8 cellular contexts compared by ENCODE assay signal in genomic region chr17:75131278-75132017, GRCh38. TPM values are rescaled to one million over a fixed set of nuclear protein-coding genes. Genes with fewer than 3 reads are reported as not detected.
DNase-seq lines count a peak whose midpoint lies in the region; ATAC-seq and TF ChIP-seq lines count a peak whose summit lies in the region.

NT5C (minus strand) TSS chr17:75131742; CDS start chr17:75131707, 35 bp downstream.

- peak; percentile 53 for TF ChIP-seq CTCF in BJ (IDR thresholded peaks at IDR 0.05; ENCODE audit: insufficient read depth, low read depth, low read length)
- TF ChIP-seq CTCF in liver (IDR thresholded peaks at IDR 0.05; ENCODE audit: low read depth, low read length, missing input control): peak; percentile 39

- peak within 1 kb of the TSS; percentile 89 for H3K27ac Mint-ChIP-seq in activated CD4-positive, alpha-beta T cell treated with anti-CD3 and anti-CD28 coated beads, Interleukin-2, amount 10 ng/mL, durations not matched to agents 7 days and 5 days

- in situ Hi-C loops in GM18951 (cut with MboI; ENCODE audit: low sequenced_read_pairs, unreplicated experiment): loop anchor here (25.0 kb wide), 1 partner anchor 1806 kb away; no protein-coding TSS in a partner anchor

- H3K4me3 Mint-ChIP-seq in activated CD4-positive, alpha-beta T cell treated with anti-CD3 and anti-CD28 coated beads, Interleukin-2, amount 10 ng/mL, durations not matched to agents 7 days and 5 days: peak within 1 kb of the TSS; percentile 83

- peaks cover 0 to 2% (median 1%) of the 10 kb centered on the region in 4 donors for H3K4me1 ChIP-seq in liver (ENCODE audit: control insufficient read depth in 4 of 4, insufficient read depth in 4 of 4, low read length in 3 of 4)

- H3K27me3 ChIP-seq in BJ (ENCODE audit: control insufficient read depth, insufficient read depth, low read length) (no peaks in the 10 kb centered on the region), liver (ENCODE audit: control insufficient read depth in 4 of 4, insufficient read depth in 4 of 4, low read length in 3 of 4) (no peaks in the 10 kb centered on the region)

- peak; percentile 76 for ATAC-seq in HG03139 (IDR thresholded peaks at IDR 0.05; ENCODE audit: unreplicated experiment)

- no peaks in the 10 kb centered on the region for H3K9me3 ChIP-seq in liver (ENCODE audit: control insufficient read depth in 4 of 4, low read length in 3 of 4)

- POLR2A ChIA-PET in BJ (lab: Charles Lee): interaction anchor here (0.6 kb wide), 1 partner anchor 20 kb away, joined by 3 read pairs; no protein-coding TSS in a partner anchor
- POLR2A ChIA-PET in activated CD4-positive, alpha-beta T cell treated with anti-CD3 and anti-CD28 coated beads, Interleukin-2, amount 10 ng/mL, durations not matched to agents 7 days and 5 days (lab: Charles Lee): interaction anchor here (0.6 kb wide), 1 partner anchor 120 kb away, joined by 5 read pairs; no protein-coding TSS in a partner anchor

- H3K27me3 Mint-ChIP-seq in activated CD4-positive, alpha-beta T cell treated with anti-CD3 and anti-CD28 coated beads, Interleukin-2, amount 10 ng/mL, durations not matched to agents 7 days and 5 days: no peaks in the 10 kb centered on the region

- peak; percentile 97 for TF ChIP-seq POLR2A in GM18951 (IDR thresholded peaks at IDR 0.05; ENCODE audit: extremely low read depth, insufficient read depth, insufficient read length)

- peak within 1 kb of the TSS; percentile 66 for H3K4me3 ChIP-seq in BJ (ENCODE audit: low read depth, low read length)
- peak within 1 kb of the TSS; percentile 49 to 95 (median 81) for H3K4me3 ChIP-seq in liver (ENCODE audit: low read depth in 1 of 3, low read length in 3 of 3)

- DNase-seq in BJ (ENCODE audit: low read depth): no peak
- peak; percentile 84 to 92 for DNase-seq in NCI-H524 (lab: John Stamatoyannopoulos, UW)
- DNase-seq in activated CD4-positive, alpha-beta T cell treated with anti-CD3 and anti-CD28 coated beads, Interleukin-2, amount 10 ng/mL, durations not matched to agents 7 days and 5 days: peak; percentile 68
- peak; percentile 41 to 72 for DNase-seq in dermis microvascular lymphatic vessel endothelial cell (ENCODE audit: low read depth in 2 of 2)
- peak; percentile 43 to 78 (median 60) for DNase-seq in stimulated activated CD4-positive, alpha-beta T cell treated with anti-CD3 and anti-CD28 coated beads, TNF-alpha, amount 100 ng/mL, for 24 hours (ENCODE audit: low read depth in 3 of 3)

- H3K36me3 Mint-ChIP-seq in activated CD4-positive, alpha-beta T cell treated with anti-CD3 and anti-CD28 coated beads, Interleukin-2, amount 10 ng/mL, durations not matched to agents 7 days and 5 days (ENCODE audit: low read depth): peaks cover 19% of the 10 kb centered on the region

- CTCF ChIA-PET in BJ (lab: Yijun Ruan, JAX): interaction anchor here (0.6 to 4.7 kb wide), 29 partner anchors 9 to 1784 kb away, joined by 3 to 78 read pairs (median 4); partner anchors contain the start of genes ARMC7 and HID1
- CTCF ChIA-PET in activated CD4-positive, alpha-beta T cell treated with anti-CD3 and anti-CD28 coated beads, Interleukin-2, amount 10 ng/mL, durations not matched to agents 7 days and 5 days (lab: Charles Lee): interaction anchor here (0.5 to 13.8 kb wide), 22 partner anchors 8 to 1562 kb away, joined by 3 to 150 read pairs (median 4); no protein-coding TSS in a partner anchor

- H3K27ac ChIP-seq in liver (ENCODE audit: low read depth in 1 of 2, low read length in 2 of 2): peak within 1 kb of the TSS; percentile 61 to 80

- H3K4me1 Mint-ChIP-seq in activated CD4-positive, alpha-beta T cell treated with anti-CD3 and anti-CD28 coated beads, Interleukin-2, amount 10 ng/mL, durations not matched to agents 7 days and 5 days: peaks cover 30% of the 10 kb centered on the region

- H3K36me3 ChIP-seq in BJ (ENCODE audit: control insufficient read depth, insufficient read depth, low read length) (peaks cover 17% of the 10 kb centered on the region), liver (ENCODE audit: control insufficient read depth in 4 of 4, insufficient read depth in 3 of 4, low read depth in 1 of 4, low read length in 3 of 4) (peaks cover 0 to 14% (median 5%) of the 10 kb centered on the region in 4 donors)

- WGBS in liver: under 1% methylated on average over 82 of the region's 82 CpGs

- no peaks in the 10 kb centered on the region for H3K9me3 Mint-ChIP-seq in activated CD4-positive, alpha-beta T cell treated with anti-CD3 and anti-CD28 coated beads, Interleukin-2, amount 10 ng/mL, durations not matched to agents 7 days and 5 days

- H3K9ac ChIP-seq in liver (ENCODE audit: low read depth in 1 of 2, low read length in 2 of 2): no peak within 1 kb of the TSS

- TF ChIP-seq RAD21 in liver (IDR thresholded peaks at IDR 0.05): peak in 1 of 2 donors; percentile 14

TF ChIP-seq in liver, 16 proteins besides CTCF, POLR2A, EP300 and RAD21:
- TF ChIP-seq, protein P1, sequence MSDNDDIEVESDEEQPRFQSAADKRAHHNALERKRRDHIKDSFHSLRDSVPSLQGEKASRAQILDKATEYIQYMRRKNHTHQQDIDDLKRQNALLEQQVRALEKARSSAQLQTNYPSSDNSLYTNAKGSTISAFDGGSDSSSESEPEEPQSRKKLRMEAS (IDR thresholded peaks at IDR 0.05): no peak
- TF ChIP-seq SP1 (IDR thresholded peaks at IDR 0.05) (no peak), RXRA (IDR thresholded peaks at IDR 0.05) (peak in 1 of 2 donors; percentile 44), HNF4G (IDR thresholded peaks at IDR 0.05) (no peak), ATF3 (IDR thresholded peaks at IDR 0.05) (no peak), FOXA1 (IDR thresholded peaks at IDR 0.05) (no peak), GABPA (IDR thresholded peaks at IDR 0.05 in 1 of 2, conservative IDR thresholded peaks at IDR 0.05 in 1 of 2) (peak; percentile 59 to 85), TAF1 (conservative IDR thresholded peaks at IDR 0.05) (no peak), HNF4A (conservative IDR thresholded peaks at IDR 0.05) (no peak)

RNA-seq across cellular contexts. Expression of gene NT5C, which starts in this region (rescaled TPM):
- polyA plus RNA-seq in BJ (2011; rRNA removed) (38.3 and 61.8 TPM in 2 replicates), liver (10 to 100 TPM; 22.5 to 26.4 TPM)
- 13.7 and 21.7 TPM in 2 replicates for polyA minus RNA-seq in BJ (2011; rRNA and poly(A)+ RNA removed)
- 10 to 100 TPM; 45.2 to 50.4 TPM for total RNA-seq in activated CD4-positive, alpha-beta T cell treated with anti-CD3 and anti-CD28 coated beads, Interleukin-2, amount 10 ng/mL, durations not matched to agents 7 days and 5 days
- total RNA-seq in dermis microvascular lymphatic vessel endothelial cell (42.4 and 46.0 TPM in 2 replicates), liver (10 to 100 TPM; 13.6 to 27.2 TPM)
